1 cellular context compared by ENCODE assay signal in the genomic region with DNA sequence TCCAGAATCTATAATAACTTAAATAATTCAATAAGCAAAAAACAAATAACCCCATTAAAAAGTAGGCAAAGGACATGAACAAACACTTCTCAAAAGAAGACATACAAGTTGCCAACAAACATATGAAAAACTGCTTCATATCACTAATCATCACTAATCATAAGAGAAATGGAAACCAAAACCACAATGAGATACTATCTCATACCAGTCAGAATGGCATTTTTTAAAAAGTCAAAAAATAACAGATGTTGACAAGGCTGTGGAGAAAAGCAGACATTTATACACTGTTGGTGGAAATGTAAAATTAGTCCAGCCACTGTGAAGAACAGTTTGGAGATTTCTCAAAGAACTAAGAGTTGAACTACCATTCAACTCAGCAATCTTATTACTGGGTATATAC.
TF ChIP-seq lines count a peak whose summit lies in the region.

No MANE protein-coding gene starts in this region.

TF ChIP-seq in GM12878, 131 proteins besides CTCF, POLR2A, EP300 and RAD21 (continued from another document):
- TF ChIP-seq KAT2A (conservative IDR thresholded peaks at IDR 0.05; ENCODE audit: control insufficient read depth, low read depth, low read length) (no peak), MTA2 (IDR thresholded peaks at IDR 0.05; ENCODE audit: low read depth) (peak; percentile 44; the same call in 1 of the 2 replicates), ZNF274 (IDR thresholded peaks at IDR 0.05; ENCODE audit: insufficient read depth, insufficient read length) (no peak), NR2C1 (IDR thresholded peaks at IDR 0.05) (no peak), KLF5 (IDR thresholded peaks at IDR 0.05; ENCODE audit: partially characterized antibody) (no peak), RUNX3 (IDR thresholded peaks at IDR 0.05; ENCODE audit: low read length) (peak; percentile 65; the same call in 1 of the 2 replicates), IRF4 (IDR thresholded peaks at IDR 0.05; ENCODE audit: low read depth, low read length) (0 out of 2 replicates have a peak, but pooled peaks have one; percentile 14), JUNB (IDR thresholded peaks at IDR 0.05) (peak; percentile 71), CBX5 (IDR thresholded peaks at IDR 0.05; ENCODE audit: low read depth) (no peak), YY1 (IDR thresholded peaks at IDR 0.05; ENCODE audit: low read depth, low read length) (no peak), NFIC (IDR thresholded peaks at IDR 0.05; ENCODE audit: low read depth, low read length) (no peak), ZNF24 (IDR thresholded peaks at IDR 0.05) (no peak)
- TF ChIP-seq, protein P1, sequence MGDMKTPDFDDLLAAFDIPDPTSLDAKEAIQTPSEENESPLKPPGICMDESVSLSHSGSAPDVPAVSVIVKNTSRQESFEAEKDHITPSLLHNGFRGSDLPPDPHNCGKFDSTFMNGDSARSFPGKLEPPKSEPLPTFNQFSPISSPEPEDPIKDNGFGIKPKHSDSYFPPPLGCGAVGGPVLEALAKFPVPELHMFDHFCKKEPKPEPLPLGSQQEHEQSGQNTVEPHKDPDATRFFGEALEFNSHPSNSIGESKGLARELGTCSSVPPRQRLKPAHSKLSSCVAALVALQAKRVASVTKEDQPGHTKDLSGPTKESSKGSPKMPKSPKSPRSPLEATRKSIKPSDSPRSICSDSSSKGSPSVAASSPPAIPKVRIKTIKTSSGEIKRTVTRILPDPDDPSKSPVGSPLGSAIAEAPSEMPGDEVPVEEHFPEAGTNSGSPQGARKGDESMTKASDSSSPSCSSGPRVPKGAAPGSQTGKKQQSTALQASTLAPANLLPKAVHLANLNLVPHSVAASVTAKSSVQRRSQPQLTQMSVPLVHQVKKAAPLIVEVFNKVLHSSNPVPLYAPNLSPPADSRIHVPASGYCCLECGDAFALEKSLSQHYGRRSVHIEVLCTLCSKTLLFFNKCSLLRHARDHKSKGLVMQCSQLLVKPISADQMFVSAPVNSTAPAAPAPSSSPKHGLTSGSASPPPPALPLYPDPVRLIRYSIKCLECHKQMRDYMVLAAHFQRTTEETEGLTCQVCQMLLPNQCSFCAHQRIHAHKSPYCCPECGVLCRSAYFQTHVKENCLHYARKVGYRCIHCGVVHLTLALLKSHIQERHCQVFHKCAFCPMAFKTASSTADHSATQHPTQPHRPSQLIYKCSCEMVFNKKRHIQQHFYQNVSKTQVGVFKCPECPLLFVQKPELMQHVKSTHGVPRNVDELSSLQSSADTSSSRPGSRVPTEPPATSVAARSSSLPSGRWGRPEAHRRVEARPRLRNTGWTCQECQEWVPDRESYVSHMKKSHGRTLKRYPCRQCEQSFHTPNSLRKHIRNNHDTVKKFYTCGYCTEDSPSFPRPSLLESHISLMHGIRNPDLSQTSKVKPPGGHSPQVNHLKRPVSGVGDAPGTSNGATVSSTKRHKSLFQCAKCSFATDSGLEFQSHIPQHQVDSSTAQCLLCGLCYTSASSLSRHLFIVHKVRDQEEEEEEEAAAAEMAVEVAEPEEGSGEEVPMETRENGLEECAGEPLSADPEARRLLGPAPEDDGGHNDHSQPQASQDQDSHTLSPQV (IDR thresholded peaks at IDR 0.05) = no peak
- TF ChIP-seq, protein P2, sequence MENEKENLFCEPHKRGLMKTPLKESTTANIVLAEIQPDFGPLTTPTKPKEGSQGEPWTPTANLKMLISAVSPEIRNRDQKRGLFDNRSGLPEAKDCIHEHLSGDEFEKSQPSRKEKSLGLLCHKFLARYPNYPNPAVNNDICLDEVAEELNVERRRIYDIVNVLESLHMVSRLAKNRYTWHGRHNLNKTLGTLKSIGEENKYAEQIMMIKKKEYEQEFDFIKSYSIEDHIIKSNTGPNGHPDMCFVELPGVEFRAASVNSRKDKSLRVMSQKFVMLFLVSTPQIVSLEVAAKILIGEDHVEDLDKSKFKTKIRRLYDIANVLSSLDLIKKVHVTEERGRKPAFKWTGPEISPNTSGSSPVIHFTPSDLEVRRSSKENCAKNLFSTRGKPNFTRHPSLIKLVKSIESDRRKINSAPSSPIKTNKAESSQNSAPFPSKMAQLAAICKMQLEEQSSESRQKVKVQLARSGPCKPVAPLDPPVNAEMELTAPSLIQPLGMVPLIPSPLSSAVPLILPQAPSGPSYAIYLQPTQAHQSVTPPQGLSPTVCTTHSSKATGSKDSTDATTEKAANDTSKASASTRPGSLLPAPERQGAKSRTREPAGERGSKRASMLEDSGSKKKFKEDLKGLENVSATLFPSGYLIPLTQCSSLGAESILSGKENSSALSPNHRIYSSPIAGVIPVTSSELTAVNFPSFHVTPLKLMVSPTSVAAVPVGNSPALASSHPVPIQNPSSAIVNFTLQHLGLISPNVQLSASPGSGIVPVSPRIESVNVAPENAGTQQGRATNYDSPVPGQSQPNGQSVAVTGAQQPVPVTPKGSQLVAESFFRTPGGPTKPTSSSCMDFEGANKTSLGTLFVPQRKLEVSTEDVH (IDR thresholded peaks at IDR 0.05; ENCODE audit: low read depth, partially characterized antibody) = no peak
